In genomic region chr15:90413411-90414379, GRCh38 we compare ENCODE assay signal across 8 cellular contexts. TPM values are rescaled to one million over a fixed set of nuclear protein-coding genes. Genes with fewer than 3 reads are reported as not detected.
DNase-seq lines count a peak whose midpoint lies in the region; ATAC-seq, FAIRE-seq and TF ChIP-seq lines count a peak whose summit lies in the region.

No MANE protein-coding gene starts in this region.

- no peak for DNase-seq in stimulated activated naive CD8-positive, alpha-beta T cell treated with anti-CD3 and anti-CD28 coated beads, Interleukin-15, Interleukin-2, amounts not matched to agents 100 U/mL and 50 U/mL, for 24 hours
- DNase-seq in GM12878 (ENCODE audit: low read depth, low spot score) (no peak), kidney tubule cell (ENCODE audit: low spot score) (peak; percentile 29), aorta (peak in 1 of 2 donors; percentile 66), NCI-H526 (lab: John Stamatoyannopoulos, UW) (no peak), SJCRH30 (no peak)

- no peak for TF ChIP-seq EP300 in GM12878 (IDR thresholded peaks at IDR 0.05; ENCODE audit: borderline replicate concordance in 1 of 2, control insufficient read depth in 1 of 2, low read depth in 2 of 2, low read length in 2 of 2)

- no peak for ATAC-seq in stimulated activated naive CD8-positive, alpha-beta T cell treated with anti-CD3 and anti-CD28 coated beads, Interleukin-15, Interleukin-2, amounts not matched to agents 100 U/mL and 50 U/mL, for 24 hours
- ATAC-seq in GM12878 (no peak), aorta (ENCODE audit: low FRiP score) (peak; percentile 48), GM18861 (IDR thresholded peaks at IDR 0.05; ENCODE audit: unreplicated experiment) (no peak)

- TF ChIP-seq CTCF in GM12878 (IDR thresholded peaks at IDR 0.05 in 2 of 3, conservative IDR thresholded peaks at IDR 0.05 in 1 of 3; ENCODE audit: control insufficient read depth in 2 of 3, extremely low read depth in 1 of 3, insufficient read depth in 1 of 3, low read depth in 3 of 3, low read length in 3 of 3) = no peak

- WGBS in GM12878 (ENCODE audit: insufficient coverage, insufficient replicate concordance, low lambda C conversion rate, missing lambda C conversion rate) = 86% methylated on average over 10 of the region's 10 CpGs
- WGBS in aorta, 2 donors = 28 to 31% methylated on average over 10 of the region's 10 CpGs

- H3K27ac ChIP-seq in GM12878 (ENCODE audit: control insufficient read depth, insufficient read depth) (peak overlapping the region; percentile 45), aorta (ENCODE audit: low read depth in 1 of 2, low read length in 2 of 2) (peak overlapping the region in 1 of 2 donors; percentile 36), SJCRH30 (no peak overlapping the region)

- H3K79me2 ChIP-seq in GM12878 (ENCODE audit: control insufficient read depth, insufficient read depth, low read length) = peaks cover 61% of the 10 kb centered on the region

- BruUV-seq in GM12878 (replicated peaks; lab: Mats Ljungman, UMichigan) = no TSS peak

- no peak overlapping the region for H3K9ac ChIP-seq in GM12878 (ENCODE audit: control insufficient read depth, insufficient read depth, low read length)

- no peak overlapping the region for H2AFZ ChIP-seq in GM12878 (ENCODE audit: control insufficient read depth, low read depth, low read length)

- SMC1A ChIA-PET in GM12878 (lab: Charles Lee; ENCODE audit: uncharacterized antibody, unreplicated experiment) = interaction anchor here (0.8 to 4.4 kb wide), 15 partner anchors 9 to 234 kb away, joined by 3 to 38 read pairs (median 4); partner anchors contain the start of gene IQGAP1

- RAD21 ChIA-PET in GM12878 (lab: Charles Lee; ENCODE audit: unreplicated experiment) = interaction anchor here (1.1 to 2.9 kb wide), 6 partner anchors 9 to 94 kb away, joined by 3 to 10 read pairs (median 6); partner anchors contain the start of gene IQGAP1

- no peak for FAIRE-seq in GM12878 (lab: Jason Lieb, UNC)

- H3K36me3 Mint-ChIP-seq in stimulated activated naive CD8-positive, alpha-beta T cell treated with anti-CD3 and anti-CD28 coated beads, Interleukin-15, Interleukin-2, amounts not matched to agents 100 ng/mL and 50 ng/mL, for 24 hours (ENCODE audit: low read depth) = peaks cover 46% of the 10 kb centered on the region

- H3K27me3 ChIP-seq in GM12878 (replicated peaks in 1 of 2; ENCODE audit: control insufficient read depth in 2 of 2, insufficient read depth in 2 of 2, low read length in 1 of 2) (no peaks in the 10 kb centered on the region), aorta (ENCODE audit: control insufficient read depth in 1 of 2, insufficient read depth in 2 of 2, low read length in 1 of 2) (no peaks in the 10 kb centered on the region), SJCRH30 (no peaks in the 10 kb centered on the region)

- no peak for TF ChIP-seq POLR2A in GM12878 (IDR thresholded peaks at IDR 0.05; ENCODE audit: low read depth, low read length)

- POLR2A ChIA-PET in GM12878 (lab: Charles Lee) = interaction anchor here (0.6 to 2.5 kb wide), 6 partner anchors 9 to 438 kb away, joined by 3 to 12 read pairs (median 4); partner anchors contain the start of gene IQGAP1

- in situ Hi-C loops in GM12878 (cut with MboI) = no loop called here

- H3K9me3 ChIP-seq in GM12878 (replicated peaks; ENCODE audit: control insufficient read depth, insufficient read depth, low read length) = peaks cover 2% of the 10 kb centered on the region; the same call in 2 of the 3 replicates
- no peaks in the 10 kb centered on the region for H3K9me3 ChIP-seq in aorta (ENCODE audit: control insufficient read depth, low read length)
- peaks cover 11% of the 10 kb centered on the region; the same call in 1 of the 2 replicates for H3K9me3 ChIP-seq in SJCRH30 (replicated peaks)

- H3K4me1 Mint-ChIP-seq in stimulated activated naive CD8-positive, alpha-beta T cell treated with anti-CD3 and anti-CD28 coated beads, Interleukin-15, Interleukin-2, amounts not matched to agents 100 ng/mL and 50 ng/mL, for 24 hours (ENCODE audit: low read depth) = peaks cover 91% of the 10 kb centered on the region

- CTCF ChIA-PET in GM12878 (lab: Yijun Ruan, JAX) = interaction anchor here (0.8 to 2.3 kb wide), 9 partner anchors 8 to 214 kb away, joined by 3 to 7 read pairs (median 4); no protein-coding TSS in a partner anchor

- peak overlapping the region; percentile 59 for H3K4me2 ChIP-seq in GM12878 (ENCODE audit: control insufficient read depth, insufficient read depth)

- H3K4me1 ChIP-seq in GM12878 (ENCODE audit: control insufficient read depth, insufficient read depth, low read length) (peaks cover 25% of the 10 kb centered on the region), aorta (ENCODE audit: control insufficient read depth in 1 of 2, insufficient read depth in 2 of 2, low read length in 2 of 2) (peaks cover 3 to 20% of the 10 kb centered on the region in 2 donors), SJCRH30 (peaks cover 8% of the 10 kb centered on the region; the same call in 1 of the 2 replicates)

- H3K9me3 Mint-ChIP-seq in stimulated activated naive CD8-positive, alpha-beta T cell treated with anti-CD3 and anti-CD28 coated beads, Interleukin-15, Interleukin-2, amounts not matched to agents 100 ng/mL and 50 ng/mL, for 24 hours = peaks cover 5% of the 10 kb centered on the region

- TF ChIP-seq RAD21 in GM12878 (IDR thresholded peaks at IDR 0.05; ENCODE audit: insufficient read depth, low read depth, low read length) = no peak

- H3K4me3 Mint-ChIP-seq in stimulated activated naive CD8-positive, alpha-beta T cell treated with anti-CD3 and anti-CD28 coated beads, Interleukin-15, Interleukin-2, amounts not matched to agents 100 ng/mL and 50 ng/mL, for 24 hours = peak overlapping the region; percentile 65

- no peak overlapping the region for H3K4me3 ChIP-seq in GM12878
- H3K4me3 ChIP-seq in aorta (ENCODE audit: low read length in 2 of 2) = no peak overlapping the region
- no peak overlapping the region for H3K4me3 ChIP-seq in SJCRH30

- no peaks in the 10 kb centered on the region for H3K27me3 Mint-ChIP-seq in stimulated activated naive CD8-positive, alpha-beta T cell treated with anti-CD3 and anti-CD28 coated beads, Interleukin-15, Interleukin-2, amounts not matched to agents 100 ng/mL and 50 ng/mL, for 24 hours

- intact Hi-C loops in GM12878 (cut with micrococcal nuclease; ENCODE audit: unreplicated experiment) = no loop called here
- intact Hi-C loops in aorta (cut with DNase I) = no loop called here

- H3K36me3 ChIP-seq in GM12878 (ENCODE audit: control insufficient read depth in 2 of 2, insufficient read depth in 2 of 2, low read length in 1 of 2) (peaks cover 2 to 3% of the 10 kb centered on the region in 2 experiments; a peak in 2 of 4 replicates), aorta (ENCODE audit: control insufficient read depth in 1 of 2, insufficient read depth in 2 of 2, low read length in 1 of 2) (no peaks in the 10 kb centered on the region), SJCRH30 (0 out of 2 replicates have a peak, but pooled peaks cover 4% of the 10 kb centered on the region)

- H4K20me1 ChIP-seq in GM12878 (ENCODE audit: control insufficient read depth, insufficient read depth) = no peaks in the 10 kb centered on the region; the same call in 1 of the 2 replicates

- peak overlapping the region; percentile 83 for H3K27ac Mint-ChIP-seq in stimulated activated naive CD8-positive, alpha-beta T cell treated with anti-CD3 and anti-CD28 coated beads, Interleukin-15, Interleukin-2, amounts not matched to agents 100 ng/mL and 50 ng/mL, for 24 hours

TF ChIP-seq in GM12878, 131 proteins besides CTCF, POLR2A, EP300 and RAD21 (continues in another document):
- TF ChIP-seq YBX1 (IDR thresholded peaks at IDR 0.05) (no peak), SMC3 (IDR thresholded peaks at IDR 0.05; ENCODE audit: borderline replicate concordance, low read length) (no peak), RFX5 (IDR thresholded peaks at IDR 0.05; ENCODE audit: low read depth, low read length) (no peak), ATF2 (IDR thresholded peaks at IDR 0.05; ENCODE audit: low read length) (no peak), SP1 (IDR thresholded peaks at IDR 0.05; ENCODE audit: low read depth, low read length) (no peak), ZNF384 (IDR thresholded peaks at IDR 0.05; ENCODE audit: borderline replicate concordance, low read depth, low read length) (no peak), WRNIP1 (IDR thresholded peaks at IDR 0.05; ENCODE audit: borderline replicate concordance, low read depth, low read length) (no peak), NRF1 (conservative IDR thresholded peaks at IDR 0.05; ENCODE audit: low read depth, low read length) (no peak), LARP7 (IDR thresholded peaks at IDR 0.05) (no peak), SUZ12 (IDR thresholded peaks at IDR 0.05; ENCODE audit: unreplicated experiment) (no peak)

RNA-seq across cellular contexts. Expression of gene IQGAP1, which starts 25.7 kb away (rescaled TPM):
- total RNA-seq in GM12878 (2013; cell fraction: nucleolus; rRNA removed) = 229 and 246 TPM in 2 replicates
- total RNA-seq in GM12878 (2014; rRNA removed) (124 and 140 TPM in 2 replicates), GM12878 (2014; rRNA removed; fragmentation: Illumina TruSeq; extraction: Trizol) (222 and 234 TPM in 2 replicates), GM12878 (2021) (118 and 122 TPM in 2 replicates), aorta (100 to 1,000 TPM; 273 to 297 TPM)
- polyA plus RNA-seq in GM12878 (2011; ENCODE audit: low read depth) = 52.6 TPM
- polyA plus RNA-seq in GM12878 (2011; rRNA removed) (110 and 149 TPM in 2 replicates), GM12878 (2014; fragmentation: Illumina TruSeq; extraction: Trizol) (250 and 338 TPM in 2 replicates), GM12878 (2014; fragmentation: Nextera tagmentation; extraction: Ambion mirVana) (10 to 100 TPM; 65.2 to 66.6 TPM), GM12878 (2014; rRNA removed) (96.6 and 115 TPM in 2 replicates), GM12878 (2016; fragmentation: Nextera tagmentation; extraction: Ambion mirVana) (100 to 1,000 TPM in 1 of 2 experiments, 10 to 100 TPM in 1; 99.6 to 103 TPM), aorta (100 to 1,000 TPM in 1 of 2 donors, 10 to 100 TPM in 1; 61.1 to 134 TPM)
- polyA plus RNA-seq in GM12878 (2011; cell fraction: cytosol; rRNA removed) = 45.3 and 51.0 TPM in 2 replicates
- polyA plus RNA-seq in GM12878 (2011; cell fraction: nucleus; rRNA removed) = 114 and 372 TPM in 2 replicates
- polyA plus RNA-seq in GM12878 (2012) = 61.3 and 79.2 TPM in 2 replicates
- polyA minus RNA-seq in GM12878 (2011; rRNA and poly(A)+ RNA removed) = 168 and 218 TPM in 2 replicates
- 52.7 and 66.6 TPM in 2 replicates for polyA minus RNA-seq in GM12878 (2011; cell fraction: cytosol; rRNA and poly(A)+ RNA removed)
- polyA minus RNA-seq in GM12878 (2011; cell fraction: nucleus; rRNA and poly(A)+ RNA removed) = 106 and 330 TPM in 2 replicates
- 85.0 and 100 TPM in 2 replicates for total RNA-seq in SJCRH30 (2014; rRNA removed; shearing (Covaris generic))
